8 cellular contexts compared by ENCODE assay signal in genomic region chr19:18118420-18119242, GRCh38. TPM values are rescaled to one million over a fixed set of nuclear protein-coding genes. Genes with fewer than 3 reads are reported as not detected.
DNase-seq lines count a peak whose midpoint lies in the region; ATAC-seq and TF ChIP-seq lines count a peak whose summit lies in the region.

No MANE protein-coding gene starts in this region.

- intact Hi-C loops in testis (cut with DNase I; ENCODE audit: low total_unique reads): loop anchor here (5.0 to 10.0 kb wide), 2 partner anchors 46 to 134 kb away; no protein-coding TSS in a partner anchor

- H3K36me3 ChIP-seq in kidney epithelial cell (ENCODE audit: control insufficient read depth, insufficient read depth, low read length): no peaks in the 10 kb centered on the region
- H3K36me3 ChIP-seq in testis (ENCODE audit: low read depth, missing control alignments): no peaks in the 10 kb centered on the region

- no peak for DNase-seq in T-helper 2 cell treated with Interferon-gamma antibody and Interleukin-4, amounts not matched to agents 5 μg/mL and 100 μg/mL, for 36 hours (ENCODE audit: low spot score)
- no peak for DNase-seq in T-helper 2 cell
- DNase-seq in activated naive CD8-positive, alpha-beta T cell treated with anti-CD3 and anti-CD28 coated beads, Interleukin-2, amount 10 ng/mL, durations not matched to agents 7 days and 5 days: no peak
- DNase-seq in kidney epithelial cell (ENCODE audit: low read depth): no peak
- peak; percentile 40 for DNase-seq in testis
- no peak for DNase-seq in effector CD8-positive, alpha-beta T cell (lab: John Stamatoyannopoulos, UW)
- DNase-seq in cortex of kidney (lab: John Stamatoyannopoulos, UW): no peak
- no peak for DNase-seq in NCI-H748 treated with DMSO at 0.1 percent for 48 hours (lab: John Stamatoyannopoulos, UW)

- H3K4me1 Mint-ChIP-seq in T-helper 2 cell treated with Interferon-gamma antibody and Interleukin-4, amounts not matched to agents 5 μg/mL and 100 μg/mL, for 36 hours (ENCODE audit: low read depth): peaks cover 27% of the 10 kb centered on the region
- H3K4me1 Mint-ChIP-seq in activated naive CD8-positive, alpha-beta T cell treated with anti-CD3 and anti-CD28 coated beads, Interleukin-2, amount 10 ng/mL, durations not matched to agents 7 days and 5 days: peaks cover 28% of the 10 kb centered on the region

- peak overlapping the region in 1 of 2 donors; percentile 61 for H3K27ac ChIP-seq in testis

- H3K4me1 ChIP-seq in testis: peaks cover 21% of the 10 kb centered on the region

- H3K27ac Mint-ChIP-seq in T-helper 2 cell treated with Interferon-gamma antibody and Interleukin-4, amounts not matched to agents 5 μg/mL and 100 μg/mL, for 36 hours: peak overlapping the region; percentile 90
- peak overlapping the region; percentile 97 for H3K27ac Mint-ChIP-seq in activated naive CD8-positive, alpha-beta T cell treated with anti-CD3 and anti-CD28 coated beads, Interleukin-2, amount 10 ng/mL, durations not matched to agents 7 days and 5 days

- peak overlapping the region; percentile 95 for H3K4me3 Mint-ChIP-seq in T-helper 2 cell treated with Interferon-gamma antibody and Interleukin-4, amounts not matched to agents 5 μg/mL and 100 μg/mL, for 36 hours
- H3K4me3 Mint-ChIP-seq in activated naive CD8-positive, alpha-beta T cell treated with anti-CD3 and anti-CD28 coated beads, Interleukin-2, amount 10 ng/mL, durations not matched to agents 7 days and 5 days: peak overlapping the region; percentile 88

- no peak for TF ChIP-seq POLR2A in testis (IDR thresholded peaks at IDR 0.05)

- H3K9me3 ChIP-seq in testis: no peaks in the 10 kb centered on the region

- H3K4me3 ChIP-seq in kidney epithelial cell (ENCODE audit: low read depth, low read length) (peak overlapping the region; percentile 58), testis (peak overlapping the region; percentile 76 to 79)

- ATAC-seq in activated naive CD8-positive, alpha-beta T cell treated with anti-CD3 and anti-CD28 coated beads, Interleukin-2, amount 10 ng/mL, durations not matched to agents 7 days and 5 days (ENCODE audit: low read depth): no peak

- peaks cover 13% of the 10 kb centered on the region for H3K36me3 Mint-ChIP-seq in T-helper 2 cell treated with Interferon-gamma antibody and Interleukin-4, amounts not matched to agents 5 μg/mL and 100 μg/mL, for 36 hours (ENCODE audit: low read depth)
- H3K36me3 Mint-ChIP-seq in activated naive CD8-positive, alpha-beta T cell treated with anti-CD3 and anti-CD28 coated beads, Interleukin-2, amount 10 ng/mL, durations not matched to agents 7 days and 5 days: peaks cover 7% of the 10 kb centered on the region

- H3K9me3 Mint-ChIP-seq in T-helper 2 cell treated with Interferon-gamma antibody and Interleukin-4, amounts not matched to agents 5 μg/mL and 100 μg/mL, for 36 hours: no peaks in the 10 kb centered on the region
- H3K9me3 Mint-ChIP-seq in activated naive CD8-positive, alpha-beta T cell treated with anti-CD3 and anti-CD28 coated beads, Interleukin-2, amount 10 ng/mL, durations not matched to agents 7 days and 5 days: no peaks in the 10 kb centered on the region

- TF ChIP-seq CTCF in kidney epithelial cell (IDR thresholded peaks at IDR 0.05; ENCODE audit: insufficient read depth, low read length, poor library complexity, severe bottlenecking) (no peak), testis (IDR thresholded peaks at IDR 0.05) (no peak)

- POLR2A ChIA-PET in activated naive CD8-positive, alpha-beta T cell treated with anti-CD3 and anti-CD28 coated beads, Interleukin-2, amount 10 ng/mL, durations not matched to agents 7 days and 5 days (lab: Charles Lee): interaction anchor here (0.6 to 3.7 kb wide), 10 partner anchors 9 to 86 kb away, joined by 3 to 29 read pairs (median 4); partner anchors contain the start of genes IL12RB1, MAST3, PIK3R2 and RAB3A

- whole genome bisulfite sequencing in testis, 2 donors: 28 to 30% methylated on average over 13 to 19 of the region's 19 CpGs

- no peaks in the 10 kb centered on the region for H3K27me3 ChIP-seq in kidney epithelial cell (ENCODE audit: control insufficient read depth, insufficient read depth, low read length)
- H3K27me3 ChIP-seq in testis: no peaks in the 10 kb centered on the region

- no peaks in the 10 kb centered on the region for H3K27me3 Mint-ChIP-seq in T-helper 2 cell treated with Interferon-gamma antibody and Interleukin-4, amounts not matched to agents 5 μg/mL and 100 μg/mL, for 36 hours (ENCODE audit: low read depth)
- no peaks in the 10 kb centered on the region for H3K27me3 Mint-ChIP-seq in activated naive CD8-positive, alpha-beta T cell treated with anti-CD3 and anti-CD28 coated beads, Interleukin-2, amount 10 ng/mL, durations not matched to agents 7 days and 5 days

RNA-seq across cellular contexts. Expression of gene MAST3, which starts 21.1 kb away (rescaled TPM):
- 10 to 100 TPM; 36.7 to 38.3 TPM for total RNA-seq in activated naive CD8-positive, alpha-beta T cell treated with anti-CD3 and anti-CD28 coated beads, Interleukin-2, amount 10 ng/mL, durations not matched to agents 7 days and 5 days
- total RNA-seq in kidney epithelial cell (4.6 and 4.8 TPM in 2 replicates), testis (10 to 100 TPM in 1 of 2 donors, 1 to 10 TPM in 1; 9.7 to 11.2 TPM)
- 5.0 TPM for polyA plus RNA-seq in testis (ENCODE audit: insufficient read depth, low read depth, low replicate concordance)

RNA-seq across cellular contexts. Expression of gene IL12RB1, which starts 31.9 kb away (rescaled TPM):
- 10 to 100 TPM; 52.5 to 56.4 TPM for total RNA-seq in activated naive CD8-positive, alpha-beta T cell treated with anti-CD3 and anti-CD28 coated beads, Interleukin-2, amount 10 ng/mL, durations not matched to agents 7 days and 5 days
- total RNA-seq in kidney epithelial cell: 0.07 TPM in 1 of 2 replicates, not detected in the other
- total RNA-seq in testis: 1 to 10 TPM in 1 of 2 donors, under 1 TPM in 1; 0.39 to 2.5 TPM
- polyA plus RNA-seq in testis (ENCODE audit: insufficient read depth, low read depth, low replicate concordance): 1.8 TPM

RNA-seq across cellular contexts. Expression of gene PIK3R2, which starts 34.3 kb away (rescaled TPM):
- total RNA-seq in activated naive CD8-positive, alpha-beta T cell treated with anti-CD3 and anti-CD28 coated beads, Interleukin-2, amount 10 ng/mL, durations not matched to agents 7 days and 5 days: 10 to 100 TPM; 11.4 to 12.9 TPM
- total RNA-seq in kidney epithelial cell: 41.4 and 42.4 TPM in 2 replicates
- 10 to 100 TPM; 87.6 to 94.3 TPM for total RNA-seq in testis
- polyA plus RNA-seq in testis (ENCODE audit: insufficient read depth, low read depth, low replicate concordance): 21.0 TPM

RNA-seq across cellular contexts. Expression of gene IFI30, which starts 55.0 kb away (rescaled TPM):
- 10 to 100 TPM; 78.8 to 80.8 TPM for total RNA-seq in activated naive CD8-positive, alpha-beta T cell treated with anti-CD3 and anti-CD28 coated beads, Interleukin-2, amount 10 ng/mL, durations not matched to agents 7 days and 5 days
- total RNA-seq in kidney epithelial cell (9.2 and 14.1 TPM in 2 replicates), testis (1 to 10 TPM; 3.2 to 7.4 TPM)
- 47.6 TPM for polyA plus RNA-seq in testis (ENCODE audit: insufficient read depth, low read depth, low replicate concordance)

Comparison
In these comparisons a context has a peak if more than half of its experiments do, and no peak if none do; other contexts are left out.
1. RNA of gene IL12RB1, which starts 31.9 kb away (total RNA-seq): 52.5 to 56.4 TPM in activated naive CD8-positive, alpha-beta T cell treated with anti-CD3 and anti-CD28 coated beads, Interleukin-2, amount 10 ng/mL, durations not matched to agents 7 days and 5 days; 0.39 to 2.5 TPM in testis and 0.07 TPM in kidney epithelial cell; every median in the first group is over 10 times any median in the second.